ENCODE assay signal across 22 cellular contexts in genomic region chr18:74609535-74609934, GRCh38. TPM values are rescaled to one million over a fixed set of nuclear protein-coding genes. Genes with fewer than 3 reads are reported as not detected.
DNase-seq lines count a peak whose midpoint lies in the region; ATAC-seq and TF ChIP-seq lines count a peak whose summit lies in the region.
"Had no signal": no experiment of that assay in that cellular context is flagged by ENCODE, and none has a peak within 500 bp of the region (broad histone marks: within the 10 kb centered on the region; RNA-seq: fewer than 3 reads in every experiment).

No MANE protein-coding gene starts in this region.

- CTCF ChIA-PET in T-cell (lab: Charles Lee) = interaction anchor here in 1 of 2 donors (1.0 kb wide), 1 partner anchor 268 kb away, joined by 3 read pairs; no protein-coding TSS in a partner anchor

- in situ Hi-C loops in astrocyte of the spinal cord (cut with HindIII; ENCODE audit: low sequenced_read_pairs) = no loop called here

- no peak overlapping the region for H3K27ac Mint-ChIP-seq in T-cell
- H3K27ac Mint-ChIP-seq: activated CD4-positive, alpha-beta memory T cell treated with anti-CD3 and anti-CD28 coated beads, Interleukin-2, amount 10 ng/mL, durations not matched to agents 7 days and 5 days; activated T-helper 2 cell treated with anti-CD3 and anti-CD28 coated beads, Interferon-gamma antibody, Interleukin-2, Interleukin-4, amounts not matched to agents 10 μg/mL and 5 μg/mL and 100 μg/mL, durations not matched to agents 14 hours and 24 hours and 36 hours; immature natural killer cell; naive thymus-derived CD8-positive, alpha-beta T cell had no signal

- H3K4me1 ChIP-seq in foreskin keratinocyte = no peaks in the 10 kb centered on the region
- H3K4me1 ChIP-seq: prostate gland had no signal

- H3K27me3 ChIP-seq in foreskin keratinocyte = no peaks in the 10 kb centered on the region
- H3K27me3 ChIP-seq: BLaER1 treated with 17β-estradiol and CSF1 and Interleukin-3, amounts not matched to agents 10 nM and 100 nM; tibial artery had no signal

- DNase-seq in AG20443 (ENCODE audit: low spot score) = peak; percentile 22
- DNase-seq in H4 (ENCODE audit: low spot score) = peak; percentile 59
- DNase-seq in astrocyte of the spinal cord (ENCODE audit: low read depth, low spot score) = peak; percentile 53
- peak; percentile 43 to 70 for DNase-seq in foreskin keratinocyte
- DNase-seq in activated CD4-positive, CD25-positive, alpha-beta regulatory T cell (lab: John Stamatoyannopoulos, UW) = no peak
- DNase-seq in T-cell = no peak
- no peak for DNase-seq in 8988T
- DNase-seq: activated CD4-positive, alpha-beta memory T cell treated with anti-CD3 and anti-CD28 coated beads, Interleukin-2, amount 10 ng/mL, durations not matched to agents 7 days and 5 days; amygdala; DMS 273 treated with DMSO at 0.1 percent for 48 hours; glutamatergic neuron; GOT3; immature natural killer cell; naive thymus-derived CD8-positive, alpha-beta T cell; NCI-H2171 treated with DMSO at 0.1 percent for 48 hours; NCI-H774; tibial artery had no signal

- H3K9me3 Mint-ChIP-seq in T-cell = no peaks in the 10 kb centered on the region
- H3K9me3 Mint-ChIP-seq: activated CD4-positive, alpha-beta memory T cell treated with anti-CD3 and anti-CD28 coated beads, Interleukin-2, amount 10 ng/mL, durations not matched to agents 7 days and 5 days; activated T-helper 2 cell treated with anti-CD3 and anti-CD28 coated beads, Interferon-gamma antibody, Interleukin-2, Interleukin-4, amounts not matched to agents 10 μg/mL and 5 μg/mL and 100 μg/mL, durations not matched to agents 14 hours and 24 hours and 36 hours; immature natural killer cell; naive thymus-derived CD8-positive, alpha-beta T cell had no signal

- POLR2A ChIA-PET in T-cell (lab: Charles Lee) = interaction anchor here in 1 of 2 donors (0.6 kb wide), 1 partner anchor 105 kb away, joined by 3 read pairs; no protein-coding TSS in a partner anchor

- no peak overlapping the region for H3K27ac ChIP-seq in foreskin keratinocyte
- H3K27ac ChIP-seq: BLaER1 treated with 17β-estradiol and CSF1 and Interleukin-3, amounts not matched to agents 10 nM and 100 nM; KMS-11; prostate gland; tibial artery had no signal

- H3K36me3 Mint-ChIP-seq in T-cell = peaks cover 7% of the 10 kb centered on the region
- H3K36me3 Mint-ChIP-seq: immature natural killer cell had no signal

- H3K27me3 Mint-ChIP-seq in T-cell = no peaks in the 10 kb centered on the region
- H3K27me3 Mint-ChIP-seq: activated CD4-positive, alpha-beta memory T cell treated with anti-CD3 and anti-CD28 coated beads, Interleukin-2, amount 10 ng/mL, durations not matched to agents 7 days and 5 days; naive thymus-derived CD8-positive, alpha-beta T cell had no signal

- H3K4me3 Mint-ChIP-seq in T-cell = no peak overlapping the region
- H3K4me3 Mint-ChIP-seq: activated CD4-positive, alpha-beta memory T cell treated with anti-CD3 and anti-CD28 coated beads, Interleukin-2, amount 10 ng/mL, durations not matched to agents 7 days and 5 days; immature natural killer cell; naive thymus-derived CD8-positive, alpha-beta T cell had no signal

- H3K4me1 Mint-ChIP-seq in T-cell = peaks cover 46 to 48% (median 47%) of the 10 kb centered on the region in 3 donors

- H3K4me3 ChIP-seq in astrocyte of the spinal cord (ENCODE audit: low read depth, low read length) = no peak overlapping the region
- H3K4me3 ChIP-seq: BLaER1 treated with 17β-estradiol and CSF1 and Interleukin-3, amounts not matched to agents 10 nM and 100 nM; prostate gland; tibial artery had no signal

- ATAC-seq in foreskin keratinocyte (peak; percentile 92), T-cell (replicated peaks in 1 of 4) (no peak), HG03442 (IDR thresholded peaks at IDR 0.05; ENCODE audit: unreplicated experiment) (no peak)
- ATAC-seq: naive thymus-derived CD8-positive, alpha-beta T cell had no signal

- TF ChIP-seq CTCF in astrocyte of the spinal cord (IDR thresholded peaks at IDR 0.05; ENCODE audit: low read depth, low read length) = no peak
- no peak for TF ChIP-seq CTCF in foreskin keratinocyte (conservative IDR thresholded peaks at IDR 0.05)

RNA-seq across cellular contexts. Expression of gene ZNF407, which starts 11.9 kb away (rescaled TPM):
- total RNA-seq in H4 (2014; rRNA removed; shearing (Covaris generic)) = 3.5 and 5.6 TPM in 2 replicates
- total RNA-seq in foreskin keratinocyte (6.8 and 6.9 TPM in 2 replicates), T-cell (10 to 100 TPM; 22.9 to 37.4 (median 24.4) TPM)
- polyA plus RNA-seq in foreskin keratinocyte = 1.5 and 1.6 TPM in 2 replicates

Comparison
In these comparisons a context has a peak if more than half of its experiments do, and no peak if none do; other contexts are left out.
1. DNase-seq: peak in AG20443 (single experiment), H4 (single experiment), astrocyte of the spinal cord (single experiment) and foreskin keratinocyte (2 of 2); none in activated CD4-positive, CD25-positive, alpha-beta regulatory T cell (0 of 4), T-cell (0 of 34) and 8988T (single experiment).